In genomic region chr18:77108821-77109692, GRCh38 we compare ENCODE assay signal across 11 cellular contexts. TPM values are rescaled to one million over a fixed set of nuclear protein-coding genes. Genes with fewer than 3 reads are reported as not detected.
DNase-seq lines count a peak whose midpoint lies in the region; ATAC-seq and TF ChIP-seq lines count a peak whose summit lies in the region.
"Had no signal": no experiment of that assay in that cellular context is flagged by ENCODE, and none has a peak within 500 bp of the region (broad histone marks: within the 10 kb centered on the region; RNA-seq: fewer than 3 reads in every experiment).

No MANE protein-coding gene starts in this region.

- TF ChIP-seq POLR2A in suprapubic skin (IDR thresholded peaks at IDR 0.05), result no peak

- H3K9me3 ChIP-seq in liver (ENCODE audit: control insufficient read depth in 4 of 4, low read length in 3 of 4) (no peaks in the 10 kb centered on the region), suprapubic skin (no peaks in the 10 kb centered on the region)
- H3K9me3 ChIP-seq: HAP-1 had no signal

- H3K4me3 Mint-ChIP-seq in activated CD4-positive, alpha-beta T cell treated with anti-CD3 and anti-CD28 coated beads, Interleukin-2, amount 10 ng/mL, durations not matched to agents 24 days and 14 days, result no peak overlapping the region

- H3K4me3 ChIP-seq in liver (ENCODE audit: low read depth in 1 of 3, low read length in 3 of 3), result no peak overlapping the region
- H3K4me3 ChIP-seq in suprapubic skin, result no peak overlapping the region
- H3K4me3 ChIP-seq: HAP-1 had no signal

- intact Hi-C loops in activated CD4-positive, alpha-beta T cell treated with anti-CD3 and anti-CD28 coated beads, Interleukin-2, amount 10 ng/mL, durations not matched to agents 24 days and 14 days (cut with micrococcal nuclease), result loop anchor here (5.0 kb wide), 1 partner anchor 33 kb away; no protein-coding TSS in a partner anchor

- no peaks in the 10 kb centered on the region for H3K27me3 ChIP-seq in liver (ENCODE audit: control insufficient read depth in 4 of 4, insufficient read depth in 4 of 4, low read length in 3 of 4)
- H3K27me3 ChIP-seq in suprapubic skin, result no peaks in the 10 kb centered on the region

- H3K36me3 ChIP-seq in liver (ENCODE audit: control insufficient read depth in 4 of 4, insufficient read depth in 3 of 4, low read depth in 1 of 4, low read length in 3 of 4), result no peaks in the 10 kb centered on the region
- no peaks in the 10 kb centered on the region for H3K36me3 ChIP-seq in suprapubic skin
- H3K36me3 ChIP-seq: HAP-1 had no signal

- peaks cover 62% of the 10 kb centered on the region for H3K36me3 Mint-ChIP-seq in activated CD4-positive, alpha-beta T cell treated with anti-CD3 and anti-CD28 coated beads, Interleukin-2, amount 10 ng/mL, durations not matched to agents 24 days and 14 days (ENCODE audit: low read depth)

- 77% methylated on average over 7 of the region's 7 CpGs for WGBS in liver
- 64% methylated on average over 7 of the region's 7 CpGs for WGBS in suprapubic skin

- peak overlapping the region; percentile 80 for H3K27ac Mint-ChIP-seq in activated CD4-positive, alpha-beta T cell treated with anti-CD3 and anti-CD28 coated beads, Interleukin-2, amount 10 ng/mL, durations not matched to agents 24 days and 14 days

- H3K27ac ChIP-seq in liver (ENCODE audit: low read depth in 1 of 2, low read length in 2 of 2), result peak overlapping the region; percentile 51 to 52
- peak overlapping the region; percentile 80 for H3K27ac ChIP-seq in suprapubic skin

- H3K27me3 Mint-ChIP-seq in activated CD4-positive, alpha-beta T cell treated with anti-CD3 and anti-CD28 coated beads, Interleukin-2, amount 10 ng/mL, durations not matched to agents 24 days and 14 days, result no peaks in the 10 kb centered on the region

- no peak for ATAC-seq in GM21381 (IDR thresholded peaks at IDR 0.05; ENCODE audit: unreplicated experiment)

- TF ChIP-seq EP300 in suprapubic skin (IDR thresholded peaks at IDR 0.05), result no peak

- peaks cover 5% of the 10 kb centered on the region for H3K9me3 Mint-ChIP-seq in activated CD4-positive, alpha-beta T cell treated with anti-CD3 and anti-CD28 coated beads, Interleukin-2, amount 10 ng/mL, durations not matched to agents 24 days and 14 days

- no peak for DNase-seq in activated CD4-positive, alpha-beta T cell treated with anti-CD3 and anti-CD28 coated beads, Interleukin-2, amount 10 ng/mL, durations not matched to agents 24 days and 14 days
- no peak for DNase-seq in activated CD4-positive, alpha-beta T cell treated with anti-CD3 and anti-CD28 coated beads for 48 hours
- DNase-seq in activated CD8-positive, alpha-beta memory T cell treated with anti-CD3 and anti-CD28 coated beads, Interleukin-2, amount 50 U/mL, for 48 hours, result peak; percentile 43
- DNase-seq in suprapubic skin (ENCODE audit: low spot score in 2 of 2) (no peak), AML-193 (lab: John Stamatoyannopoulos, UW) (no peak)
- DNase-seq in stimulated activated CD4-positive, alpha-beta T cell treated with anti-CD3 and anti-CD28 coated beads, Interleukin-15, amount 100 ng/mL, for 24 hours, result no peak
- DNase-seq: ACHN, NCI-H510A treated with DMSO at 0.1 percent for 48 hours had no signal

- peaks cover 79% of the 10 kb centered on the region for H3K4me1 Mint-ChIP-seq in activated CD4-positive, alpha-beta T cell treated with anti-CD3 and anti-CD28 coated beads, Interleukin-2, amount 10 ng/mL, durations not matched to agents 24 days and 14 days

- no peak for TF ChIP-seq RAD21 in liver (IDR thresholded peaks at IDR 0.05)

- no peak for TF ChIP-seq CTCF in liver (IDR thresholded peaks at IDR 0.05; ENCODE audit: low read depth, low read length, missing input control)
- no peak for TF ChIP-seq CTCF in suprapubic skin (IDR thresholded peaks at IDR 0.05)

- no peak overlapping the region for H3K9ac ChIP-seq in liver (ENCODE audit: low read depth in 1 of 2, low read length in 2 of 2)

- peaks cover 12 to 31% (median 15%) of the 10 kb centered on the region in 4 donors for H3K4me1 ChIP-seq in liver (ENCODE audit: control insufficient read depth in 4 of 4, insufficient read depth in 4 of 4, low read length in 3 of 4)
- peaks cover 88% of the 10 kb centered on the region for H3K4me1 ChIP-seq in suprapubic skin
- H3K4me1 ChIP-seq: HAP-1 had no signal

TF ChIP-seq in liver, 16 proteins besides CTCF, POLR2A, EP300 and RAD21:
- TF ChIP-seq FOXA2 (IDR thresholded peaks at IDR 0.05) (no peak), RXRA (IDR thresholded peaks at IDR 0.05) (no peak), FOXA1 (IDR thresholded peaks at IDR 0.05) (no peak), EGR1 (IDR thresholded peaks at IDR 0.05; ENCODE audit: low read depth in 2 of 2) (no peak), NR2F2 (IDR thresholded peaks at IDR 0.05) (no peak), TAF1 (conservative IDR thresholded peaks at IDR 0.05) (no peak), JUND (IDR thresholded peaks at IDR 0.05) (no peak), HNF4G (IDR thresholded peaks at IDR 0.05) (no peak)
- TF ChIP-seq, protein P1, sequence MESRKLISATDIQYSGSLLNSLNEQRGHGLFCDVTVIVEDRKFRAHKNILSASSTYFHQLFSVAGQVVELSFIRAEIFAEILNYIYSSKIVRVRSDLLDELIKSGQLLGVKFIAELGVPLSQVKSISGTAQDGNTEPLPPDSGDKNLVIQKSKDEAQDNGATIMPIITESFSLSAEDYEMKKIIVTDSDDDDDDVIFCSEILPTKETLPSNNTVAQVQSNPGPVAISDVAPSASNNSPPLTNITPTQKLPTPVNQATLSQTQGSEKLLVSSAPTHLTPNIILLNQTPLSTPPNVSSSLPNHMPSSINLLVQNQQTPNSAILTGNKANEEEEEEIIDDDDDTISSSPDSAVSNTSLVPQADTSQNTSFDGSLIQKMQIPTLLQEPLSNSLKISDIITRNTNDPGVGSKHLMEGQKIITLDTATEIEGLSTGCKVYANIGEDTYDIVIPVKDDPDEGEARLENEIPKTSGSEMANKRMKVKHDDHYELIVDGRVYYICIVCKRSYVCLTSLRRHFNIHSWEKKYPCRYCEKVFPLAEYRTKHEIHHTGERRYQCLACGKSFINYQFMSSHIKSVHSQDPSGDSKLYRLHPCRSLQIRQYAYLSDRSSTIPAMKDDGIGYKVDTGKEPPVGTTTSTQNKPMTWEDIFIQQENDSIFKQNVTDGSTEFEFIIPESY (IDR thresholded peaks at IDR 0.05), result no peak
- TF ChIP-seq, protein P2, sequence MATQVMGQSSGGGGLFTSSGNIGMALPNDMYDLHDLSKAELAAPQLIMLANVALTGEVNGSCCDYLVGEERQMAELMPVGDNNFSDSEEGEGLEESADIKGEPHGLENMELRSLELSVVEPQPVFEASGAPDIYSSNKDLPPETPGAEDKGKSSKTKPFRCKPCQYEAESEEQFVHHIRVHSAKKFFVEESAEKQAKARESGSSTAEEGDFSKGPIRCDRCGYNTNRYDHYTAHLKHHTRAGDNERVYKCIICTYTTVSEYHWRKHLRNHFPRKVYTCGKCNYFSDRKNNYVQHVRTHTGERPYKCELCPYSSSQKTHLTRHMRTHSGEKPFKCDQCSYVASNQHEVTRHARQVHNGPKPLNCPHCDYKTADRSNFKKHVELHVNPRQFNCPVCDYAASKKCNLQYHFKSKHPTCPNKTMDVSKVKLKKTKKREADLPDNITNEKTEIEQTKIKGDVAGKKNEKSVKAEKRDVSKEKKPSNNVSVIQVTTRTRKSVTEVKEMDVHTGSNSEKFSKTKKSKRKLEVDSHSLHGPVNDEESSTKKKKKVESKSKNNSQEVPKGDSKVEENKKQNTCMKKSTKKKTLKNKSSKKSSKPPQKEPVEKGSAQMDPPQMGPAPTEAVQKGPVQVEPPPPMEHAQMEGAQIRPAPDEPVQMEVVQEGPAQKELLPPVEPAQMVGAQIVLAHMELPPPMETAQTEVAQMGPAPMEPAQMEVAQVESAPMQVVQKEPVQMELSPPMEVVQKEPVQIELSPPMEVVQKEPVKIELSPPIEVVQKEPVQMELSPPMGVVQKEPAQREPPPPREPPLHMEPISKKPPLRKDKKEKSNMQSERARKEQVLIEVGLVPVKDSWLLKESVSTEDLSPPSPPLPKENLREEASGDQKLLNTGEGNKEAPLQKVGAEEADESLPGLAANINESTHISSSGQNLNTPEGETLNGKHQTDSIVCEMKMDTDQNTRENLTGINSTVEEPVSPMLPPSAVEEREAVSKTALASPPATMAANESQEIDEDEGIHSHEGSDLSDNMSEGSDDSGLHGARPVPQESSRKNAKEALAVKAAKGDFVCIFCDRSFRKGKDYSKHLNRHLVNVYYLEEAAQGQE (IDR thresholded peaks at IDR 0.05), result no peak
- TF ChIP-seq, protein P3, sequence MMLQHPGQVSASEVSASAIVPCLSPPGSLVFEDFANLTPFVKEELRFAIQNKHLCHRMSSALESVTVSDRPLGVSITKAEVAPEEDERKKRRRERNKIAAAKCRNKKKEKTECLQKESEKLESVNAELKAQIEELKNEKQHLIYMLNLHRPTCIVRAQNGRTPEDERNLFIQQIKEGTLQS (IDR thresholded peaks at IDR 0.05), result no peak
TF ChIP-seq in liver: peak in this region for 0.

RNA-seq across cellular contexts. Expression of gene MBP, which starts 23.5 kb away (rescaled TPM):
- 60.2 and 63.1 TPM in 2 replicates for total RNA-seq in activated CD4-positive, alpha-beta T cell treated with anti-CD3 and anti-CD28 coated beads, Interleukin-2, amount 10 ng/mL, durations not matched to agents 24 days and 14 days
- 10 to 100 TPM; 21.3 to 23.3 TPM for total RNA-seq in liver
- 10 to 100 TPM in 1 of 2 donors, 1 to 10 TPM in 1; 9.7 to 14.1 TPM for polyA plus RNA-seq in liver
- 100 to 1,000 TPM in 1 of 4 donors, 10 to 100 TPM in 3; 37.0 to 100 (median 69.3) TPM for total RNA-seq in suprapubic skin
